Comparison of ENCODE assay signal across 1 cellular context in the genomic region with DNA sequence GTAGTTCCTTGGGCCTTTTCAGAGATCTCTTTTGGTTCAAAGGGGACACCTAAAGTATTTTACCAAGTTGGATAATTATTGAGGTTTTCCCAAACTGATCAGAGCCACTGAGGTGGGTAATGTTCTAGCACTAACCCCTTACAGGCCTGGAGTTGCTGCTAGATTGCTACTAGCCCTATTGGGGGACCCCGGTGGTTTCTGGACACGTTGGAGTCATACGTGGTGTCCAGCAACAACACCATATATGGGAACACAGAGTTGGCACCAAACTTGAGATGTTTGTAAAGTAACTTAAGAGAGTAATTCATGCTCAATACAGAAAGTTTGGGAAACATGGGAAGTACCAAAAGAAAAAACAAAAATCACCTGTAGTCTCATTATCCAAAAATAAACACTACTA.
TF ChIP-seq lines count a peak whose summit lies in the region.

No MANE protein-coding gene starts in this region.

TF ChIP-seq in K562, 482 proteins besides CTCF, POLR2A, EP300 and RAD21 (continued from another document):
- TF ChIP-seq MNT (conservative IDR thresholded peaks at IDR 0.05): peak in 1 of 2 experiments; percentile 35; a peak in 1 of 4 replicates
- TF ChIP-seq ZNF134 (CRISPR knock-in tag; conservative IDR thresholded peaks at IDR 0.05): no peak
